In genomic region chr9:127503947-127504886, GRCh38 we compare ENCODE assay signal across 8 cellular contexts. TPM values are rescaled to one million over a fixed set of nuclear protein-coding genes. Genes with fewer than 3 reads are reported as not detected.
DNase-seq lines count a peak whose midpoint lies in the region; ATAC-seq and TF ChIP-seq lines count a peak whose summit lies in the region.

No MANE protein-coding gene starts in this region.

- H3K27ac ChIP-seq in CD8-positive, alpha-beta T cell (ENCODE audit: low read depth, low read length): no peak overlapping the region

- no peaks in the 10 kb centered on the region for H3K27me3 Mint-ChIP-seq in CD8-positive, alpha-beta T cell (ENCODE audit: low read depth)

- CTCF ChIA-PET in CD8-positive, alpha-beta T cell (lab: Charles Lee): interaction anchor here (0.5 to 5.0 kb wide), 37 partner anchors 10 to 450 kb away, joined by 3 to 106 read pairs (median 4); partner anchors contain the start of genes PTRH1, STXBP1, TOR2A and TTC16

- no peak overlapping the region for H3K4me3 ChIP-seq in CD8-positive, alpha-beta T cell (ENCODE audit: low read depth, low read length)
- no peak overlapping the region for H3K4me3 ChIP-seq in NT2/D1 (ENCODE audit: insufficient read length, low read depth)
- no peak overlapping the region for H3K4me3 ChIP-seq in epithelial cell of esophagus (ENCODE audit: low read length)

- peak; percentile 57 to 89 (median 80) for DNase-seq in CD8-positive, alpha-beta T cell
- peak; percentile 91 for DNase-seq in HT-29 (ENCODE audit: low spot score)
- DNase-seq in NT2/D1 (ENCODE audit: low read depth, low spot score): peak; percentile 90
- peak; percentile 36 for DNase-seq in activated CD8-positive, alpha-beta memory T cell treated with anti-CD3 and anti-CD28 coated beads, Interleukin-2, amount 50 U/mL, for 1 hour (ENCODE audit: extremely low read depth)
- peak; percentile 87 for DNase-seq in epithelial cell of esophagus (ENCODE audit: low read depth)
- peak; percentile 84 for DNase-seq in mucosa of gallbladder (ENCODE audit: low spot score)
- peak; percentile 50 to 69 for DNase-seq in stimulated activated CD8-positive, alpha-beta memory T cell treated with anti-CD3 and anti-CD28 coated beads, Interleukin-4, amount 100 ng/mL, for 1 hour (ENCODE audit: low read depth in 2 of 2, low spot score in 1 of 2)

- no peaks in the 10 kb centered on the region for H3K9me3 ChIP-seq in CD8-positive, alpha-beta T cell (ENCODE audit: low read length)
- no peaks in the 10 kb centered on the region for H3K9me3 ChIP-seq in NT2/D1 (ENCODE audit: insufficient read depth, low read length)

- TF ChIP-seq CTCF in CD8-positive, alpha-beta T cell (IDR thresholded peaks at IDR 0.05): peak; percentile 66
- peak; percentile 86 for TF ChIP-seq CTCF in epithelial cell of esophagus (IDR thresholded peaks at IDR 0.05; ENCODE audit: insufficient read depth, low read depth, low read length, missing control alignments)

- H3K4me1 ChIP-seq in CD8-positive, alpha-beta T cell (ENCODE audit: insufficient read depth, low read length): no peaks in the 10 kb centered on the region
- H3K4me1 ChIP-seq in NT2/D1 (ENCODE audit: insufficient read depth, insufficient read length): peaks cover 15% of the 10 kb centered on the region

- H3K36me3 ChIP-seq in CD8-positive, alpha-beta T cell (ENCODE audit: insufficient read depth, low read length): no peaks in the 10 kb centered on the region
- peaks cover 79% of the 10 kb centered on the region for H3K36me3 ChIP-seq in NT2/D1 (ENCODE audit: insufficient read depth, insufficient read length, low read length)

- no peaks in the 10 kb centered on the region for H3K4me1 Mint-ChIP-seq in CD8-positive, alpha-beta T cell (ENCODE audit: low read depth)

- no peak overlapping the region for H3K4me3 Mint-ChIP-seq in CD8-positive, alpha-beta T cell

- H3K9me3 Mint-ChIP-seq in CD8-positive, alpha-beta T cell: no peaks in the 10 kb centered on the region

- H3K36me3 Mint-ChIP-seq in CD8-positive, alpha-beta T cell: peaks cover 13% of the 10 kb centered on the region

- POLR2A ChIA-PET in CD8-positive, alpha-beta T cell (lab: Charles Lee): no interaction called here

- peak; percentile 93 for ATAC-seq in CD8-positive, alpha-beta T cell
- ATAC-seq in GM18907 (IDR thresholded peaks at IDR 0.05; ENCODE audit: unreplicated experiment): no peak

- H3K9ac ChIP-seq in NT2/D1 (ENCODE audit: insufficient read length, low read depth): no peak overlapping the region

- no peak overlapping the region for H3K27ac Mint-ChIP-seq in CD8-positive, alpha-beta T cell

- H3K27me3 ChIP-seq in CD8-positive, alpha-beta T cell (ENCODE audit: insufficient read depth, low read length): no peaks in the 10 kb centered on the region
- no peaks in the 10 kb centered on the region for H3K27me3 ChIP-seq in NT2/D1 (ENCODE audit: insufficient read depth, insufficient read length)

- intact Hi-C loops in CD8-positive, alpha-beta T cell (cut with DNase I, micrococcal nuclease): loop anchor here (1.0 to 5.0 kb wide), 5 partner anchors 82 to 418 kb away; no protein-coding TSS in a partner anchor

RNA-seq across cellular contexts. Expression of gene LRSAM1, which starts 52.9 kb away (rescaled TPM):
- 10 to 100 TPM; 11.7 to 14.0 TPM for total RNA-seq in CD8-positive, alpha-beta T cell
- 14.9 and 20.6 TPM in 2 replicates for total RNA-seq in HT-29 (2014; rRNA removed; shearing (Covaris generic))
- total RNA-seq in mucosa of gallbladder: 30.1 TPM

RNA-seq across cellular contexts. Expression of gene RPL12, which starts 53.0 kb away (rescaled TPM):
- total RNA-seq in CD8-positive, alpha-beta T cell: 1,000 to 10,000 TPM; 1,908 to 1,959 TPM
- total RNA-seq in HT-29 (2014; rRNA removed; shearing (Covaris generic)): 1,249 and 1,284 TPM in 2 replicates
- 764 TPM for total RNA-seq in mucosa of gallbladder

Comparison
In these comparisons a context has a peak if more than half of its experiments do, and no peak if none do; other contexts are left out.
1. DNase-seq: peak in every context shown above with its lines; median percentile 91 in HT-29; 90 in NT2/D1; 87 in epithelial cell of esophagus; 84 in mucosa of gallbladder; 80 in CD8-positive, alpha-beta T cell; 60 in stimulated activated CD8-positive, alpha-beta memory T cell treated with anti-CD3 and anti-CD28 coated beads, Interleukin-4, amount 100 ng/mL, for 1 hour; 36 in activated CD8-positive, alpha-beta memory T cell treated with anti-CD3 and anti-CD28 coated beads, Interleukin-2, amount 50 U/mL, for 1 hour.